ENCODE assay signal across 27 cellular contexts in genomic region chr13:61760102-61760501, GRCh38.
"Had no signal": no experiment of that assay in that cellular context is flagged by ENCODE, and none has a peak within 500 bp of the region (broad histone marks: within the 10 kb centered on the region; RNA-seq: fewer than 3 reads in every experiment).

No MANE protein-coding gene starts in this region.

- H3K27me3 ChIP-seq: stomach, suprapubic skin, testis, thyroid gland, tibial artery, tibial nerve, transverse colon, upper lobe of left lung, upper lobe of right lung, uterus, vagina had no signal

- H3K4me3 ChIP-seq: stomach, suprapubic skin, testis, thoracic aorta, thyroid gland, tibial artery, tibial nerve, transverse colon, upper lobe of left lung, upper lobe of right lung, uterus, vagina had no signal

- H3K9me3 ChIP-seq: suprapubic skin, testis, thoracic aorta, thyroid gland, uterus, vagina had no signal

- H3K4me1 ChIP-seq: stomach, suprapubic skin, testis, thyroid gland, tibial artery, tibial nerve, transverse colon, upper lobe of left lung, upper lobe of right lung, uterus, vagina had no signal

- ATAC-seq: stimulated activated effector memory CD8-positive, alpha-beta T cell treated with anti-CD3 and anti-CD28 coated beads, Interleukin-12 subunit alpha, Interleukin-12 subunit beta, amount 100 ng/mL, for 72 hours; stimulated activated memory B cell treated with anti-CD40 and anti-IgM and Interleukin-4, amounts not matched to agents 10 μg/mL and 1 μg/mL and 100 μg/mL, for 72 hours; stimulated activated naive B cell treated with anti-CD40 and anti-IgM and Interleukin-4, amounts not matched to agents 10 μg/mL and 1 μg/mL and 100 μg/mL, for 72 hours; stimulated activated naive CD8-positive, alpha-beta T cell treated with anti-CD3 and anti-CD28 coated beads, Interleukin-15, amount 100 ng/mL, for 72 hours; stimulated activated naive CD8-positive, alpha-beta T cell treated with anti-CD3 and anti-CD28 coated beads, Interleukin-15, Interleukin-2, amounts not matched to agents 100 U/mL and 50 U/mL, for 24 hours; upper lobe of right lung had no signal

- FAIRE-seq: urothelium cell line had no signal

- H3K36me3 ChIP-seq: stomach, suprapubic skin, thoracic aorta, thyroid gland, tibial artery, tibial nerve, transverse colon, upper lobe of left lung, upper lobe of right lung, uterus, vagina had no signal

- DNase-seq: stimulated activated CD4-positive, alpha-beta T cell treated with anti-CD3 and anti-CD28 coated beads, Interleukin-2, amount 100 ng/mL, for 48 hours; stimulated activated CD4-positive, alpha-beta T cell treated with anti-CD3 and anti-CD28 coated beads, Interleukin-4, amount 100 ng/mL, for 1 hour; stimulated activated CD4-positive, alpha-beta T cell treated with anti-CD3 and anti-CD28 coated beads, Interleukin-4, amount 100 ng/mL, for 24 hours; stimulated activated CD4-positive, alpha-beta T cell treated with anti-CD3 and anti-CD28 coated beads, Interleukin-4, amount 100 ng/mL, for 4 hours; stimulated activated CD8-positive, alpha-beta memory T cell treated with anti-CD3 and anti-CD28 coated beads, Interleukin-4, amount 100 ng/mL, for 48 hours; stimulated activated naive B cell treated with anti-CD40 and anti-IgM and Interleukin-4, amounts not matched to agents 10 μg/mL and 1 μg/mL and 100 μg/mL, for 72 hours; stimulated activated naive CD4-positive, alpha-beta T cell; stimulated activated naive CD4-positive, alpha-beta T cell treated with Interleukin-2 at 50 U/mL for 16 hours; stimulated activated naive CD8-positive, alpha-beta T cell treated with anti-CD3 and anti-CD28 coated beads, Interleukin-15, amount 100 ng/mL, for 72 hours; stimulated activated naive CD8-positive, alpha-beta T cell treated with anti-CD3 and anti-CD28 coated beads, Interleukin-15, Interleukin-2, amounts not matched to agents 100 U/mL and 50 U/mL, for 24 hours; stomach; substantia nigra; testis; thyroid gland; tibial artery; transverse colon; trophoblast cell; upper lobe of left lung; upper lobe of right lung; uterus had no signal

- H3K27ac ChIP-seq: stomach, suprapubic skin, testis, thoracic aorta, thyroid gland, tibial artery, tibial nerve, transverse colon, upper lobe of left lung, upper lobe of right lung, uterus, vagina had no signal
